In genomic region chr19:42048992-42049391, GRCh38 we compare ENCODE assay signal across 10 cellular contexts. TPM values are rescaled to one million over a fixed set of nuclear protein-coding genes. Genes with fewer than 3 reads are reported as not detected.
DNase-seq lines count a peak whose midpoint lies in the region; ATAC-seq, FAIRE-seq and TF ChIP-seq lines count a peak whose summit lies in the region.
"Had no signal": no experiment of that assay in that cellular context is flagged by ENCODE, and none has a peak within 500 bp of the region (broad histone marks: within the 10 kb centered on the region; RNA-seq: fewer than 3 reads in every experiment).

No MANE protein-coding gene starts in this region.

- intact Hi-C loops in CD4-positive, alpha-beta memory T cell (cut with micrococcal nuclease) = no loop called here

- peak overlapping the region; percentile 61 to 88 (median 74) for H3K4me3 Mint-ChIP-seq in CD4-positive, alpha-beta memory T cell
- H3K4me3 Mint-ChIP-seq in HFFc6 (peak overlapping the region; percentile 74; the same call in 1 of the 2 replicates), T-cell (peak overlapping the region; percentile 48 to 72 (median 59))

- POLR2A ChIA-PET in CD4-positive, alpha-beta memory T cell (lab: Charles Lee; ENCODE audit: partially characterized antibody) = no interaction called here
- POLR2A ChIA-PET in T-cell (lab: Charles Lee) = no interaction called here

- no peaks in the 10 kb centered on the region for H3K9me3 Mint-ChIP-seq in CD4-positive, alpha-beta memory T cell
- H3K9me3 Mint-ChIP-seq in HFFc6 = no peaks in the 10 kb centered on the region
- no peaks in the 10 kb centered on the region for H3K9me3 Mint-ChIP-seq in T-cell

- no peak overlapping the region for H3K9ac ChIP-seq in smooth muscle cell (ENCODE audit: low read depth)

- no peaks in the 10 kb centered on the region for H4K20me1 ChIP-seq in smooth muscle cell (ENCODE audit: low read depth)

- no peaks in the 10 kb centered on the region for H3K36me3 ChIP-seq in CD4-positive, alpha-beta memory T cell (ENCODE audit: insufficient read depth, low read length)
- no peaks in the 10 kb centered on the region for H3K36me3 ChIP-seq in smooth muscle cell (ENCODE audit: low read depth)

- H3K27me3 Mint-ChIP-seq in CD4-positive, alpha-beta memory T cell = peaks cover 1 to 4% of the 10 kb centered on the region in 2 donors
- H3K27me3 Mint-ChIP-seq in HFFc6 (ENCODE audit: insufficient read depth) = peaks cover 22% of the 10 kb centered on the region
- no peaks in the 10 kb centered on the region for H3K27me3 Mint-ChIP-seq in T-cell

- no peak overlapping the region for H2AFZ ChIP-seq in smooth muscle cell (ENCODE audit: low read depth)

- no peaks in the 10 kb centered on the region for H3K79me2 ChIP-seq in smooth muscle cell (ENCODE audit: low read depth)

- no peaks in the 10 kb centered on the region for H3F3A ChIP-seq in smooth muscle cell (ENCODE audit: low read depth)

- H3K9me3 ChIP-seq in CD4-positive, alpha-beta memory T cell (ENCODE audit: control insufficient read depth in 1 of 2, low read length in 2 of 2) = no peaks in the 10 kb centered on the region
- no peaks in the 10 kb centered on the region for H3K9me3 ChIP-seq in smooth muscle cell (replicated peaks; ENCODE audit: low read depth)

- peak in 1 of 4 experiments; percentile 59 for ATAC-seq in T-cell (replicated peaks in 1 of 4)
- peak; percentile 84 for ATAC-seq in left lobe of liver
- no peak for ATAC-seq in GM18867 (IDR thresholded peaks at IDR 0.05; ENCODE audit: unreplicated experiment)

- TF ChIP-seq POLR2A in GM12891 (IDR thresholded peaks at IDR 0.05; ENCODE audit: low read depth, low read length) = no peak

- no peak overlapping the region for H3K4me3 ChIP-seq in CD4-positive, alpha-beta memory T cell (ENCODE audit: low read length in 2 of 2)
- H3K4me3 ChIP-seq in smooth muscle cell = no peak overlapping the region

- peak overlapping the region in 3 of 7 donors; percentile 33 to 89 (median 42) for H3K27ac Mint-ChIP-seq in CD4-positive, alpha-beta memory T cell
- no peak overlapping the region for H3K27ac Mint-ChIP-seq in HFFc6
- peak overlapping the region; percentile 31 to 41 for H3K27ac Mint-ChIP-seq in T-cell

- no peaks in the 10 kb centered on the region for H3K27me3 ChIP-seq in CD4-positive, alpha-beta memory T cell (ENCODE audit: insufficient read depth, low read length)
- no peaks in the 10 kb centered on the region for H3K27me3 ChIP-seq in smooth muscle cell (ENCODE audit: low read depth)

- DNase-seq in CD4-positive, alpha-beta memory T cell = peak in 1 of 5 donors; percentile 13
- no peak for DNase-seq in HFFc6
- no peak for DNase-seq in T-cell
- DNase-seq in left lobe of liver (ENCODE audit: low spot score) = no peak
- no peak for DNase-seq in smooth muscle cell (lab: John Stamatoyannopoulos, UW; ENCODE audit: unreplicated experiment)
- DNase-seq in glomerular visceral epithelial cell (ENCODE audit: extremely low spot score) = no peak
- DNase-seq in GM12891 (ENCODE audit: insufficient read length, low spot score) = no peak
- DNase-seq: HCEC 1CT had no signal

- TF ChIP-seq CTCF in HFFc6 (IDR thresholded peaks at IDR 0.05) = no peak
- TF ChIP-seq CTCF in smooth muscle cell (IDR thresholded peaks at IDR 0.05; ENCODE audit: borderline replicate concordance, insufficient read depth, poor library complexity, severe bottlenecking) = no peak

- H3K27ac ChIP-seq in CD4-positive, alpha-beta memory T cell (ENCODE audit: low read depth, low read length) = no peak overlapping the region
- no peak overlapping the region for H3K27ac ChIP-seq in smooth muscle cell (ENCODE audit: low read depth)

- 83% methylated on average over 4 of the region's 4 CpGs for WGBS in smooth muscle cell (ENCODE audit: low lambda C conversion rate)

- CTCF ChIA-PET in CD4-positive, alpha-beta memory T cell (lab: Charles Lee; ENCODE audit: partially characterized antibody) = no interaction called here
- CTCF ChIA-PET in T-cell (lab: Charles Lee) = no interaction called here

- H3K4me1 Mint-ChIP-seq in CD4-positive, alpha-beta memory T cell = peaks cover 7 to 11% (median 7%) of the 10 kb centered on the region in 4 donors
- H3K4me1 Mint-ChIP-seq in HFFc6 (ENCODE audit: low read depth) = peaks cover 14% of the 10 kb centered on the region
- peaks cover 6 to 10% (median 7%) of the 10 kb centered on the region in 3 donors for H3K4me1 Mint-ChIP-seq in T-cell

- H3K4me1 ChIP-seq in CD4-positive, alpha-beta memory T cell (ENCODE audit: insufficient read depth, low read length) = no peaks in the 10 kb centered on the region
- H3K4me1 ChIP-seq in smooth muscle cell (ENCODE audit: low read depth) = no peaks in the 10 kb centered on the region

- H3K4me2 ChIP-seq in smooth muscle cell = no peak overlapping the region

- FAIRE-seq in GM12891 (lab: Jason Lieb, UNC) = no peak
- FAIRE-seq: HTR-8/SVneo had no signal

- H3K36me3 Mint-ChIP-seq in CD4-positive, alpha-beta memory T cell = no peaks in the 10 kb centered on the region
- H3K36me3 Mint-ChIP-seq in HFFc6 (ENCODE audit: low read depth) (no peaks in the 10 kb centered on the region), T-cell (no peaks in the 10 kb centered on the region)

TF ChIP-seq in GM12891, 5 proteins besides CTCF, POLR2A, EP300 and RAD21:
- TF ChIP-seq POLR2AphosphoS5 (IDR thresholded peaks at IDR 0.05; ENCODE audit: low read depth, low read length) = no peak
- no peak for TF ChIP-seq TAF1 (IDR thresholded peaks at IDR 0.05; ENCODE audit: low read depth, low read length)
- no peak for TF ChIP-seq SPI1 (IDR thresholded peaks at IDR 0.05; ENCODE audit: low read depth, low read length)
- TF ChIP-seq PAX5 (IDR thresholded peaks at IDR 0.05; ENCODE audit: insufficient read depth, low read length, severe bottlenecking) = no peak
- TF ChIP-seq POU2F2 (IDR thresholded peaks at IDR 0.05; ENCODE audit: low read depth, low read length) = no peak

RNA-seq across cellular contexts. Expression of gene GRIK5, which starts 21.0 kb away (rescaled TPM):
- total RNA-seq in CD4-positive, alpha-beta memory T cell = under 1 TPM; 0.12 to 0.17 TPM
- polyA plus RNA-seq in CD4-positive, alpha-beta memory T cell = not detected
- total RNA-seq in HFFc6 (2021; fragmentation: NEBNext Ultra II Directional; extraction: Animal tissue kit (Norgen Biotek cat#: 25700)) = under 1 TPM in 5 of 6 experiments, not detected in 1; 0.07 to 0.19 (median 0.13) TPM
- total RNA-seq in T-cell (1 to 10 TPM in 3 of 5 donors, under 1 TPM in 2; 0.26 to 1.5 (median 1.3) TPM), left lobe of liver (0.25 TPM), smooth muscle cell (0.58 and 2.0 TPM in 2 replicates)
- polyA plus RNA-seq in smooth muscle cell = 0.67 and 1.9 TPM in 2 replicates
- 0.15 TPM for polyA plus RNA-seq in GM12891 (2012; ENCODE audit: low read depth, missing spikeins)

RNA-seq across cellular contexts. Expression of gene ZNF574, which starts 27.0 kb away (rescaled TPM):
- total RNA-seq in CD4-positive, alpha-beta memory T cell = 10 to 100 TPM; 25.1 to 26.0 TPM
- polyA plus RNA-seq in CD4-positive, alpha-beta memory T cell = 10 to 100 TPM; 14.8 to 24.6 TPM
- 10 to 100 TPM; 14.0 to 16.5 (median 15.1) TPM for total RNA-seq in HFFc6 (2021; fragmentation: NEBNext Ultra II Directional; extraction: Animal tissue kit (Norgen Biotek cat#: 25700))
- total RNA-seq in T-cell = 10 to 100 TPM; 18.4 to 27.4 (median 26.6) TPM
- total RNA-seq in left lobe of liver = 5.4 TPM
- 8.9 and 13.6 TPM in 2 replicates for total RNA-seq in smooth muscle cell
- polyA plus RNA-seq in smooth muscle cell = 20.5 and 22.9 TPM in 2 replicates
- polyA plus RNA-seq in GM12891 (2012; ENCODE audit: low read depth, missing spikeins) = 6.1 TPM

RNA-seq across cellular contexts. Expression of gene ATP1A3, which starts 55.0 kb away (rescaled TPM):
- 1 to 10 TPM; 2.7 to 3.5 TPM for total RNA-seq in CD4-positive, alpha-beta memory T cell
- under 1 TPM; 0.89 to 0.95 TPM for polyA plus RNA-seq in CD4-positive, alpha-beta memory T cell
- under 1 TPM in 4 of 6 experiments, not detected in 2; 0.10 to 0.66 (median 0.33) TPM for total RNA-seq in HFFc6 (2021; fragmentation: NEBNext Ultra II Directional; extraction: Animal tissue kit (Norgen Biotek cat#: 25700))
- total RNA-seq in T-cell = 10 to 100 TPM in 1 of 5 donors, 1 to 10 TPM in 4; 4.3 to 14.4 (median 6.3) TPM
- total RNA-seq in left lobe of liver = 0.10 TPM
- not detected in 2 replicates for total RNA-seq in smooth muscle cell
- polyA plus RNA-seq in smooth muscle cell = not detected in 2 replicates
- polyA plus RNA-seq in GM12891 (2012; ENCODE audit: low read depth, missing spikeins) = 1.6 TPM
